ENCODE assay signal across 8 cellular contexts in the genomic region with DNA sequence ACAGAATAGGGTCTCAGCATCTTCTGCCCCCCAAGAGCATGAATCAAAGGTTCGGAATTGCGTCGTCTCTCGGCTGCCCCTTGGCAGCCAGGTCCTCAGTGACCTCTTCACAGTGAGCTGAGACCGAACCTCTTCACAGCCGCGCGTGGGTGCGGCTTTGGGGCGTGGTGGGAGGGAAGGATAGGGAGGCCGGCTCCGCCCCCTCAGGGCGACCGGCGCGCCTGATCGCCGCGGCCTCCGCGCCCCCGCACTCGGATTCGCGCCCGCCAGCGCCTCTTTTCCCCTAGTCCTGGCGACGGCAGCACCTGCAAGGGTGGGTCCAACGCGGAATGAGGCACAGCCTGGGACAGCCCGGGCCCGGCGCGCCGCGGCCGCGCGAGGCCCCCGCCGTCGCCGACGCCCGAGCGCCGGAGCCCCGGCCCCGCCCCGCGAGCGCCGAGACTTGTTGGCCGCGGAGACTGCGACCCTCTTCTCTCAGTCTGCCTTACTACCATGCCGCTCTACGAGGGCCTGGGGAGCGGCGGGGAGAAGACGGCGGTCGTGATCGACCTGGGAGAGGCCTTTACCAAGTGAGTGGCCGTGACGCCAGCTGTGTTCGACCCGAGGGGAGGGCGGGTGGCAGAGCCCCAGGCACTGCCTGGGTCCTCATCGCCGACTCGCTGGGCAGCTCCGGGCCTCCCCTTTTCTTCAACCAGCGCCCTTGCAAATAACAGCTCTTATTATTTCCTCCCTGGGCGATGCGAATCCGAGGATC. TPM values are rescaled to one million over a fixed set of nuclear protein-coding genes. Genes with fewer than 3 reads are reported as not detected.
DNase-seq lines count a peak whose midpoint lies in the region; ATAC-seq and TF ChIP-seq lines count a peak whose summit lies in the region.

A gene (plus strand): TSS at position 424 of the 754 bp plus-strand sequence. CDS start 69 bp downstream, at position 493.

- peak within 1 kb of the TSS; percentile 72 for H3K9ac ChIP-seq in MM.1S (ENCODE audit: low read length)
- H3K9ac ChIP-seq in neural cell (ENCODE audit: low read length), result peak within 1 kb of the TSS; percentile 84

- H3F3A ChIP-seq in MM.1S (ENCODE audit: insufficient read depth, low read length) (0 out of 2 replicates have a peak, but pooled peaks cover 4% of the 10 kb centered on the region), neural cell (ENCODE audit: insufficient read depth, low read length, poor library complexity, severe bottlenecking) (no peaks in the 10 kb centered on the region)

- ATAC-seq in stimulated activated naive CD8-positive, alpha-beta T cell treated with anti-CD3 and anti-CD28 coated beads, Interleukin-15, amount 100 ng/mL, for 72 hours, result peak; percentile 97

- H3K9me3 ChIP-seq in MM.1S (replicated peaks; ENCODE audit: insufficient read depth, low read length) (no peaks in the 10 kb centered on the region), neural cell (ENCODE audit: low read length) (no peaks in the 10 kb centered on the region)

- H3K36me3 ChIP-seq in MM.1S (replicated peaks; ENCODE audit: insufficient read depth, low read length) (no peaks in the 10 kb centered on the region), neural cell (ENCODE audit: insufficient read depth, low read length) (no peaks in the 10 kb centered on the region)

- H3K27me3 Mint-ChIP-seq in stimulated activated naive CD8-positive, alpha-beta T cell treated with anti-CD3 and anti-CD28 coated beads, Interleukin-15, amount 100 ng/mL, for 72 hours, result no peaks in the 10 kb centered on the region

- H3K4me3 ChIP-seq in MM.1S (ENCODE audit: low read length) (peak within 1 kb of the TSS; percentile 83), fibroblast of villous mesenchyme (ENCODE audit: low read depth, low read length) (peak within 1 kb of the TSS; percentile 87), neural cell (ENCODE audit: low read length) (peak within 1 kb of the TSS; percentile 69)

- H3K4me2 ChIP-seq in MM.1S (ENCODE audit: low read depth, low read length), result peak within 1 kb of the TSS; percentile 83
- H3K4me2 ChIP-seq in neural cell (ENCODE audit: low read length), result peak within 1 kb of the TSS; percentile 75

- H3K4me1 ChIP-seq in MM.1S (ENCODE audit: low read length), result peaks cover 5% of the 10 kb centered on the region; the same call in 1 of the 2 replicates

- H3K4me1 Mint-ChIP-seq in stimulated activated naive CD8-positive, alpha-beta T cell treated with anti-CD3 and anti-CD28 coated beads, Interleukin-15, amount 100 ng/mL, for 72 hours, result peaks cover 42% of the 10 kb centered on the region

- DNase-seq in GDM1 (lab: John Stamatoyannopoulos, UW), result peak; percentile 79
- peak; percentile 73 for DNase-seq in HCEC 1CT
- DNase-seq in MM.1S, result peak; percentile 71
- peak; percentile 76 for DNase-seq in SIG-M5 treated with dmso at 0.1 percent for 504 hours (lab: John Stamatoyannopoulos, UW; ENCODE audit: unreplicated experiment)
- DNase-seq in activated gamma-delta T cell treated with Interleukin-2 at 50 U/mL for 16 hours, result peak; percentile 82
- peak; percentile 65 for DNase-seq in fibroblast of villous mesenchyme (ENCODE audit: low read depth)
- peak; percentile 93 to 94 for DNase-seq in stimulated activated naive CD8-positive, alpha-beta T cell treated with anti-CD3 and anti-CD28 coated beads, Interleukin-15, amount 100 ng/mL, for 72 hours

- TF ChIP-seq EP300 in neural cell (conservative IDR thresholded peaks at IDR 0.05; ENCODE audit: poor library complexity, severe bottlenecking), result no peak

- H2AFZ ChIP-seq in MM.1S (ENCODE audit: low read length), result peak within 1 kb of the TSS; percentile 79
- H2AFZ ChIP-seq in neural cell (ENCODE audit: low read depth, low read length), result peak within 1 kb of the TSS; percentile 83

- H3K27ac ChIP-seq in MM.1S (ENCODE audit: low read length), result peak within 1 kb of the TSS; percentile 68; the same call in 1 of the 2 replicates
- peak within 1 kb of the TSS; percentile 82 for H3K27ac ChIP-seq in neural cell (ENCODE audit: low read length)

- no peak for TF ChIP-seq CTCF in MM.1S (IDR thresholded peaks at IDR 0.05; ENCODE audit: low read length)
- no peak for TF ChIP-seq CTCF in fibroblast of villous mesenchyme (IDR thresholded peaks at IDR 0.05; ENCODE audit: insufficient read depth, low read depth, low read length)
- TF ChIP-seq CTCF in neural cell (IDR thresholded peaks at IDR 0.05; ENCODE audit: poor library complexity, severe bottlenecking), result peak; percentile 21

- H3K79me2 ChIP-seq in MM.1S (ENCODE audit: low read length) (peaks cover 19% of the 10 kb centered on the region), neural cell (replicated peaks; ENCODE audit: insufficient read depth, low read length) (peaks cover 24% of the 10 kb centered on the region)

- H3K4me3 Mint-ChIP-seq in stimulated activated naive CD8-positive, alpha-beta T cell treated with anti-CD3 and anti-CD28 coated beads, Interleukin-15, amount 100 ng/mL, for 72 hours, result peak within 1 kb of the TSS; percentile 95 to 97

- peak within 1 kb of the TSS; percentile 96 to 99 for H3K27ac Mint-ChIP-seq in stimulated activated naive CD8-positive, alpha-beta T cell treated with anti-CD3 and anti-CD28 coated beads, Interleukin-15, amount 100 ng/mL, for 72 hours

- no peaks in the 10 kb centered on the region for H3K9me2 ChIP-seq in MM.1S (replicated peaks; ENCODE audit: insufficient read depth, low read length)
- no peaks in the 10 kb centered on the region for H3K9me2 ChIP-seq in neural cell (ENCODE audit: insufficient read depth, low read length)

- H3K9me3 Mint-ChIP-seq in stimulated activated naive CD8-positive, alpha-beta T cell treated with anti-CD3 and anti-CD28 coated beads, Interleukin-15, amount 100 ng/mL, for 72 hours, result no peaks in the 10 kb centered on the region

- H4K20me1 ChIP-seq in MM.1S (ENCODE audit: insufficient read depth, low read length) (no peaks in the 10 kb centered on the region), neural cell (ENCODE audit: insufficient read depth) (no peaks in the 10 kb centered on the region)

- H3K27me3 ChIP-seq in MM.1S (replicated peaks; ENCODE audit: insufficient read depth, low read length) (no peaks in the 10 kb centered on the region), neural cell (ENCODE audit: insufficient read depth, low read depth, low read length) (no peaks in the 10 kb centered on the region)

- no peak for TF ChIP-seq RAD21 in neural cell (conservative IDR thresholded peaks at IDR 0.05)

TF ChIP-seq in neural cell, 6 proteins besides CTCF, POLR2A, EP300 and RAD21:
- TF ChIP-seq SMC3 (conservative IDR thresholded peaks at IDR 0.05; ENCODE audit: poor library complexity) (peak; percentile 16), EZH2 (IDR thresholded peaks at IDR 0.05; ENCODE audit: borderline replicate concordance, insufficient read depth, low read length, poor library complexity, severe bottlenecking) (no peak), MXI1 (conservative IDR thresholded peaks at IDR 0.05; ENCODE audit: poor library complexity, severe bottlenecking) (peak; percentile 66), POLR2AphosphoS5 (IDR thresholded peaks at IDR 0.05) (peak; percentile 81), TAF1 (IDR thresholded peaks at IDR 0.05; ENCODE audit: low read depth) (peak; percentile 67)
- TF ChIP-seq, protein P1, sequence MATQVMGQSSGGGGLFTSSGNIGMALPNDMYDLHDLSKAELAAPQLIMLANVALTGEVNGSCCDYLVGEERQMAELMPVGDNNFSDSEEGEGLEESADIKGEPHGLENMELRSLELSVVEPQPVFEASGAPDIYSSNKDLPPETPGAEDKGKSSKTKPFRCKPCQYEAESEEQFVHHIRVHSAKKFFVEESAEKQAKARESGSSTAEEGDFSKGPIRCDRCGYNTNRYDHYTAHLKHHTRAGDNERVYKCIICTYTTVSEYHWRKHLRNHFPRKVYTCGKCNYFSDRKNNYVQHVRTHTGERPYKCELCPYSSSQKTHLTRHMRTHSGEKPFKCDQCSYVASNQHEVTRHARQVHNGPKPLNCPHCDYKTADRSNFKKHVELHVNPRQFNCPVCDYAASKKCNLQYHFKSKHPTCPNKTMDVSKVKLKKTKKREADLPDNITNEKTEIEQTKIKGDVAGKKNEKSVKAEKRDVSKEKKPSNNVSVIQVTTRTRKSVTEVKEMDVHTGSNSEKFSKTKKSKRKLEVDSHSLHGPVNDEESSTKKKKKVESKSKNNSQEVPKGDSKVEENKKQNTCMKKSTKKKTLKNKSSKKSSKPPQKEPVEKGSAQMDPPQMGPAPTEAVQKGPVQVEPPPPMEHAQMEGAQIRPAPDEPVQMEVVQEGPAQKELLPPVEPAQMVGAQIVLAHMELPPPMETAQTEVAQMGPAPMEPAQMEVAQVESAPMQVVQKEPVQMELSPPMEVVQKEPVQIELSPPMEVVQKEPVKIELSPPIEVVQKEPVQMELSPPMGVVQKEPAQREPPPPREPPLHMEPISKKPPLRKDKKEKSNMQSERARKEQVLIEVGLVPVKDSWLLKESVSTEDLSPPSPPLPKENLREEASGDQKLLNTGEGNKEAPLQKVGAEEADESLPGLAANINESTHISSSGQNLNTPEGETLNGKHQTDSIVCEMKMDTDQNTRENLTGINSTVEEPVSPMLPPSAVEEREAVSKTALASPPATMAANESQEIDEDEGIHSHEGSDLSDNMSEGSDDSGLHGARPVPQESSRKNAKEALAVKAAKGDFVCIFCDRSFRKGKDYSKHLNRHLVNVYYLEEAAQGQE (IDR thresholded peaks at IDR 0.05; ENCODE audit: borderline replicate concordance), result peak; percentile 9

RNA-seq across cellular contexts. Expression of the gene that starts here (rescaled TPM):
- 57.0 and 57.3 TPM in 2 replicates for total RNA-seq in fibroblast of villous mesenchyme
- 281 and 401 TPM in 2 replicates for polyA plus RNA-seq in neural cell
- 111 and 121 TPM in 2 replicates for polyA minus RNA-seq in neural cell

Comparison
In these comparisons a context has a peak if more than half of its experiments do, and no peak if none do; other contexts are left out.
1. Peak in every context shown above with its lines: DNase-seq, ATAC-seq, H3K4me3 ChIP-seq and H3K27ac ChIP-seq.